In the genomic region with DNA sequence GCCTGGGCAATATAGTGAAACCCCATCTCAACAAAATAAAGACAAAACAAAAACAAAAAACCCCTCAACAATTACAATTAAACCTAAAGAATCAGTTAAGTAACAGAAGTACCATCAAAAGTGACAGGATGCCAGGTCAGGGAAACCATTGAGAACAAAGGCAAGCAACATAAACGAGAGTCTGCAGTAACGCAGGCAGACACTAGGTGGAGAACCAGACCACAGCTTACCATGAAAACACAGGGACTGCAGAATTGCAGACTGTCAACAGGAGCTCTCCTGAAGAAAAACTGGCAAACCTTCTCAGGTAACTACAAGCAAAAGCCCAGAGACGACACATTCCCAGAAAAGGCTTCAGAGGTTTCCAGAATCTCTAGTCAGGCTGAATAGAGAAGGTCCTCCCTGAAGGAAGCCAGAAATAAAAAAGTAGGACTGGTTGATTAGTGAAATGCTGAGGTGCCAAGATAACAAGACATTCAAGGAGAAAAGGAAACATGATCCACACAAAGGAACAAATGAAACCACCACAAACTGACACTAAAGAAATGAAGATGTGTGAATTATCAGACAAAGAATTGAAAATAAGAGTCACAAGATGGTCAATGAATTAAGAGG, we compare ENCODE assay signal across 8 cellular contexts. TPM values are rescaled to one million over a fixed set of nuclear protein-coding genes. Genes with fewer than 3 reads are reported as not detected.
A peak's percentile ranks its signal among the peaks of the same experiment; 100 is the strongest.
DNase-seq lines count a peak whose midpoint lies in the region; ATAC-seq and TF ChIP-seq lines count a peak whose summit lies in the region.

No MANE protein-coding gene starts in this region.

- H3K4me1 Mint-ChIP-seq in T-helper 2 cell treated with Interferon-gamma antibody and Interleukin-4, amounts not matched to agents 5 μg/mL and 100 μg/mL, for 36 hours (ENCODE audit: low read depth): peaks cover 13% of the 10 kb centered on the region

- TF ChIP-seq CTCF in GM12874 (IDR thresholded peaks at IDR 0.05; ENCODE audit: insufficient read depth, low read depth, low read length) (peak; percentile 78), retinal pigment epithelial cell (conservative IDR thresholded peaks at IDR 0.05; ENCODE audit: low read depth, low read length) (peak; percentile 95)

- ATAC-seq in left ventricle myocardium superior (peak; percentile 58), HG03039 (IDR thresholded peaks at IDR 0.05; ENCODE audit: unreplicated experiment) (no peak), GM21367 (IDR thresholded peaks at IDR 0.05; ENCODE audit: unreplicated experiment) (no peak)

- H3K36me3 Mint-ChIP-seq in T-helper 2 cell treated with Interferon-gamma antibody and Interleukin-4, amounts not matched to agents 5 μg/mL and 100 μg/mL, for 36 hours (ENCODE audit: low read depth): peaks cover 41% of the 10 kb centered on the region

- no peaks in the 10 kb centered on the region for H3K27me3 Mint-ChIP-seq in T-helper 2 cell treated with Interferon-gamma antibody and Interleukin-4, amounts not matched to agents 5 μg/mL and 100 μg/mL, for 36 hours (ENCODE audit: low read depth)

- intact Hi-C loops in left ventricle myocardium superior (cut with micrococcal nuclease): no loop called here

- DNase-seq in NCI-H1694 (lab: John Stamatoyannopoulos, UW): peak; percentile 38
- DNase-seq in T-helper 2 cell treated with Interferon-gamma antibody and Interleukin-4, amounts not matched to agents 5 μg/mL and 100 μg/mL, for 36 hours (ENCODE audit: low spot score): peak; percentile 59
- peak; percentile 18 for DNase-seq in amniotic stem cell (lab: John Stamatoyannopoulos, UW)
- peak; percentile 67 for DNase-seq in left ventricle myocardium superior
- DNase-seq in retinal pigment epithelial cell (ENCODE audit: low read depth): peak; percentile 50

- no peak overlapping the region for H3K4me3 ChIP-seq in retinal pigment epithelial cell (ENCODE audit: low read length)

- peaks cover 48% of the 10 kb centered on the region for H3K9me3 Mint-ChIP-seq in T-helper 2 cell treated with Interferon-gamma antibody and Interleukin-4, amounts not matched to agents 5 μg/mL and 100 μg/mL, for 36 hours

- peak overlapping the region; percentile 8 for H3K4me3 Mint-ChIP-seq in T-helper 2 cell treated with Interferon-gamma antibody and Interleukin-4, amounts not matched to agents 5 μg/mL and 100 μg/mL, for 36 hours

- no peak overlapping the region for H3K27ac Mint-ChIP-seq in T-helper 2 cell treated with Interferon-gamma antibody and Interleukin-4, amounts not matched to agents 5 μg/mL and 100 μg/mL, for 36 hours

RNA-seq across cellular contexts. Expression of a gene that starts 2.2 kb away (rescaled TPM):
- total RNA-seq in left ventricle myocardium superior: 0.64 TPM

RNA-seq across cellular contexts. Expression of a gene that starts 36.5 kb away (rescaled TPM):
- total RNA-seq in left ventricle myocardium superior: 6.6 TPM

RNA-seq across cellular contexts. Expression of a gene that starts 59.3 kb away (rescaled TPM):
- 22.9 TPM for total RNA-seq in left ventricle myocardium superior
